3 cellular contexts compared by ENCODE assay signal in genomic region chr7:130367836-130368235, GRCh38.
TF ChIP-seq lines count a peak whose summit lies in the region.

No MANE protein-coding gene starts in this region.

TF ChIP-seq in IMR-90, 13 proteins besides CTCF, POLR2A, EP300 and RAD21:
- no peak for TF ChIP-seq CHD1 (IDR thresholded peaks at IDR 0.05; ENCODE audit: low read depth, low read length)
- no peak for TF ChIP-seq RCOR1 (IDR thresholded peaks at IDR 0.05; ENCODE audit: insufficient replicate concordance, low read length)
- no peak for TF ChIP-seq CEBPB (IDR thresholded peaks at IDR 0.05; ENCODE audit: low read depth, low read length)
- TF ChIP-seq SMC3 (IDR thresholded peaks at IDR 0.05; ENCODE audit: low read depth, low read length), result no peak
- no peak for TF ChIP-seq FOS (IDR thresholded peaks at IDR 0.05; ENCODE audit: low read depth, low read length)
- TF ChIP-seq ELK1 (IDR thresholded peaks at IDR 0.05; ENCODE audit: borderline replicate concordance, low read depth, low read length), result no peak
- no peak for TF ChIP-seq MXI1 (IDR thresholded peaks at IDR 0.05; ENCODE audit: borderline replicate concordance, low read depth, low read length)
- no peak for TF ChIP-seq MAFK (IDR thresholded peaks at IDR 0.05; ENCODE audit: low read depth, low read length)
- no peak for TF ChIP-seq USF2 (IDR thresholded peaks at IDR 0.05; ENCODE audit: low read depth, low read length)
- no peak for TF ChIP-seq BHLHE40 (IDR thresholded peaks at IDR 0.05; ENCODE audit: low read depth, low read length)
- no peak for TF ChIP-seq NFE2L2 (IDR thresholded peaks at IDR 0.05; ENCODE audit: low read depth, low read length)
- TF ChIP-seq MAZ (IDR thresholded peaks at IDR 0.05; ENCODE audit: borderline replicate concordance, low read depth, low read length), result no peak
- TF ChIP-seq RFX5 (IDR thresholded peaks at IDR 0.05; ENCODE audit: low read depth, low read length), result no peak

TF ChIP-seq in K562, 482 proteins besides CTCF, POLR2A, EP300 and RAD21:
- TF ChIP-seq ATF1 (CRISPR knock-in tag; IDR thresholded peaks at IDR 0.05) (no peak), ATF1 (tag; IDR thresholded peaks at IDR 0.05) (no peak), MYNN (IDR thresholded peaks at IDR 0.05) (no peak), MYNN (CRISPR knock-in tag; IDR thresholded peaks at IDR 0.05) (no peak), NCOR1 (IDR thresholded peaks at IDR 0.05) (no peak), NR2C2 (CRISPR knock-in tag; IDR thresholded peaks at IDR 0.05) (no peak), NR2C2 (tag; IDR thresholded peaks at IDR 0.05) (no peak), KDM5B (IDR thresholded peaks at IDR 0.05; ENCODE audit: insufficient replicate concordance, low read depth, low read length) (no peak), ESRRA (IDR thresholded peaks at IDR 0.05; ENCODE audit: borderline replicate concordance, low read depth) (no peak), RBM17 (IDR thresholded peaks at IDR 0.05; ENCODE audit: borderline replicate concordance, low read depth, low read length) (no peak), PRDM10 (IDR thresholded peaks at IDR 0.05; ENCODE audit: partially characterized antibody) (no peak), MLX (CRISPR knock-in tag; conservative IDR thresholded peaks at IDR 0.05) (no peak), NR4A1 (CRISPR knock-in tag; IDR thresholded peaks at IDR 0.05) (no peak), NR4A1 (tag; IDR thresholded peaks at IDR 0.05) (no peak), SMARCB1 (IDR thresholded peaks at IDR 0.05; ENCODE audit: insufficient read length, low read depth) (no peak), CSDE1 (IDR thresholded peaks at IDR 0.05) (no peak), SOX6 (IDR thresholded peaks at IDR 0.05) (no peak), PURB (CRISPR knock-in tag; IDR thresholded peaks at IDR 0.05; ENCODE audit: low read depth) (no peak)

TF ChIP-seq in neural cell, 6 proteins besides CTCF, POLR2A, EP300 and RAD21:
- no peak for TF ChIP-seq EZH2 (IDR thresholded peaks at IDR 0.05; ENCODE audit: borderline replicate concordance, insufficient read depth, low read length, poor library complexity, severe bottlenecking)
